8 cellular contexts compared by ENCODE assay signal in genomic region chr14:34874386-34875030, GRCh38.
A peak's percentile ranks its signal among the peaks of the same experiment; 100 is the strongest.
DNase-seq lines count a peak whose midpoint lies in the region; ATAC-seq and TF ChIP-seq lines count a peak whose summit lies in the region.

No MANE protein-coding gene starts in this region.

- ATAC-seq in HG02642 (IDR thresholded peaks at IDR 0.05; ENCODE audit: poor library complexity, unreplicated experiment) = peak; percentile 33

- H3K4me3 ChIP-seq in WERI-Rb-1 (ENCODE audit: low read depth, low read length) = peak overlapping the region; percentile 93

- DNase-seq in NCI-H524 (lab: John Stamatoyannopoulos, UW) (peak; percentile 68), NCI-H524 treated with DMSO at 0.1 percent for 48 hours (lab: John Stamatoyannopoulos, UW) (no peak), NCI-H1092 treated with DMSO at 0.1 percent for 48 hours (lab: John Stamatoyannopoulos, UW) (peak; percentile 81), WERI-Rb-1 (peak; percentile 53), cerebellar cortex (ENCODE audit: low spot score) (peak; percentile 32), kidney tubule cell (ENCODE audit: low spot score) (peak; percentile 57)
- peak; percentile 58 to 60 for DNase-seq in stimulated activated CD4-positive, alpha-beta T cell treated with anti-CD3 and anti-CD28 coated beads, Interleukin-2, amount 100 ng/mL, for 24 hours

- no peaks in the 10 kb centered on the region for H3K27me3 ChIP-seq in WERI-Rb-1 (ENCODE audit: insufficient read depth, low read depth, severe bottlenecking)

- no peak for TF ChIP-seq CTCF in WERI-Rb-1 (IDR thresholded peaks at IDR 0.05; ENCODE audit: low read depth, low read length)

- no peaks in the 10 kb centered on the region for H3K9me3 ChIP-seq in WERI-Rb-1 (ENCODE audit: severe bottlenecking)

- H3K36me3 ChIP-seq in WERI-Rb-1 = peaks cover 35% of the 10 kb centered on the region

- H3K27ac ChIP-seq in WERI-Rb-1 = peak overlapping the region; percentile 95
